ENCODE assay signal across 8 cellular contexts in genomic region chr3:28348637-28349396, GRCh38. TPM values are rescaled to one million over a fixed set of nuclear protein-coding genes. Genes with fewer than 3 reads are reported as not detected.
DNase-seq lines count a peak whose midpoint lies in the region; ATAC-seq and TF ChIP-seq lines count a peak whose summit lies in the region.

TSS of gene AZI2 (minus strand) at chr3:28348824. CDS start at chr3:28340617, 8,207 bp downstream.
TSS of gene ZCWPW2 (plus strand) at chr3:28348721. CDS start at chr3:28413069, 64,348 bp downstream.

- H3K9me3 ChIP-seq in right lobe of liver, result no peaks in the 10 kb centered on the region

- H3K27ac ChIP-seq in right lobe of liver, result peak within 1 kb of the TSS; percentile 99 to 100 (median 99)

- intact Hi-C loops in right lobe of liver (cut with DNase I), result no loop called here

- H3K36me3 ChIP-seq in right lobe of liver, result no peaks in the 10 kb centered on the region

- WGBS in right lobe of liver (ENCODE audit: insufficient coverage, low coverage, low lambda C conversion rate, missing lambda C conversion rate), result 0% methylated on average over 23 of the region's 79 CpGs

- peak; percentile 88 for ATAC-seq in GM19372 (IDR thresholded peaks at IDR 0.05; ENCODE audit: low read depth, unreplicated experiment)
- peak; percentile 83 for ATAC-seq in HG03558 (IDR thresholded peaks at IDR 0.05; ENCODE audit: extremely low read depth, unreplicated experiment)
- peak; percentile 94 to 99 (median 97) for ATAC-seq in right lobe of liver

- H3K27me3 ChIP-seq in right lobe of liver, result no peaks in the 10 kb centered on the region

- peak within 1 kb of the TSS; percentile 63 to 81 (median 79) for H3K4me3 ChIP-seq in right lobe of liver

- peaks cover 0 to 19% (median 9%) of the 10 kb centered on the region in 4 donors for H3K4me1 ChIP-seq in right lobe of liver

- TF ChIP-seq CTCF in right lobe of liver (IDR thresholded peaks at IDR 0.05), result peak in 3 of 4 donors; percentile 9 to 19 (median 18)

- TF ChIP-seq POLR2A in right lobe of liver (IDR thresholded peaks at IDR 0.05), result peak; percentile 74

- DNase-seq in CD1c-positive myeloid dendritic cell (ENCODE audit: extremely low spot score) (peak; percentile 96), NCI-H748 (lab: John Stamatoyannopoulos, UW; ENCODE audit: unreplicated experiment) (peak; percentile 94), dermis microvascular lymphatic vessel endothelial cell (ENCODE audit: low read depth in 2 of 2) (peak; percentile 87 to 96), right lobe of liver (peak; percentile 97 to 98 (median 98))
- DNase-seq in activated CD4-positive, alpha-beta T cell treated with anti-CD3 and anti-CD28 coated beads, Interleukin-2, amount 50 U/mL, for 4 hours, result peak; percentile 87 to 89
- peak; percentile 89 to 90 for DNase-seq in stimulated activated CD4-positive, alpha-beta T cell treated with anti-CD3 and anti-CD28 coated beads, Interleukin-4, amount 100 ng/mL, for 4 hours

RNA-seq across cellular contexts. Expression of gene AZI2, which starts in this region (rescaled TPM):
- total RNA-seq in dermis microvascular lymphatic vessel endothelial cell, result 23.0 and 28.2 TPM in 2 replicates
- total RNA-seq in right lobe of liver, result 10 to 100 TPM; 20.2 to 54.9 (median 33.5) TPM

RNA-seq across cellular contexts. Expression of gene ZCWPW2, which starts in this region (rescaled TPM):
- total RNA-seq in dermis microvascular lymphatic vessel endothelial cell (0.13 TPM in 2 replicates), right lobe of liver (under 1 TPM in 3 of 6 experiments, not detected in 3; 0.18 to 0.24 (median 0.20) TPM)

Comparison
In these comparisons a context has a peak if more than half of its experiments do, and no peak if none do; other contexts are left out.
1. Peak in every context shown above with its lines: DNase-seq, ATAC-seq, H3K4me3 ChIP-seq and H3K27ac ChIP-seq.